In the genomic region with DNA sequence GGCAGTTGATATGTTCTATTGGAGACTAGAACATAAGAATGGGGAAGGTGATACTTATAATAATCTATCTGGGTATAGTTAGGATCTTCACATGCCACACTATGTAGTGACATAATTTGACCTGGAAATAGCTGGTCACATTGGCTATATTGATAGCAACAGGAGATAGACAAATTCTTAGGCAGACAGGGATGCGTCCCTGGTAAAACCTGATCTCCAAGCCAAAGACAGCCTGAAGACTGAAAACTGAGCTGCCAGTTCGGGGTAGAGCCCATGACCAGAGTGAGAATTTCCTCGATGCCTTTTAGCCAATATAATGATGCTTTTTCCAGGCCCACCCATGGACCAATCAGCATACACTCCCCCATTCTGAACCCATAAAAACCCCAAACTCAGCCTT, we compare ENCODE assay signal across 20 cellular contexts. TPM values are rescaled to one million over a fixed set of nuclear protein-coding genes. Genes with fewer than 3 reads are reported as not detected.
A peak's percentile ranks its signal among the peaks of the same experiment; 100 is the strongest.
DNase-seq lines count a peak whose midpoint lies in the region; ATAC-seq, FAIRE-seq and TF ChIP-seq lines count a peak whose summit lies in the region.
"Had no signal": no experiment of that assay in that cellular context is flagged by ENCODE, and none has a peak within 500 bp of the region (broad histone marks: within the 10 kb centered on the region; RNA-seq: fewer than 3 reads in every experiment).

No MANE protein-coding gene starts in this region.

- no peak for FAIRE-seq in K562 (lab: Jason Lieb, UNC)

- no peaks in the 10 kb centered on the region for H3K9me2 ChIP-seq in hepatocyte (replicated peaks; ENCODE audit: insufficient read depth)

- no peak for TF ChIP-seq EP300 in K562 (IDR thresholded peaks at IDR 0.05; ENCODE audit: low read length)

- TF ChIP-seq CTCF in HFFc6 (IDR thresholded peaks at IDR 0.05) (no peak), K562 (IDR thresholded peaks at IDR 0.05 in 2 of 3, conservative IDR thresholded peaks at IDR 0.05 in 1 of 3; ENCODE audit: insufficient read depth in 2 of 3, low read depth in 1 of 3, low read length in 3 of 3) (no peak), hepatocyte (IDR thresholded peaks at IDR 0.05; ENCODE audit: poor library complexity) (no peak), GM10266 (IDR thresholded peaks at IDR 0.05; ENCODE audit: control insufficient read depth, insufficient read depth, low read depth, missing control alignments) (no peak)

- 53% methylated on average over 3 of the region's 3 CpGs for WGBS in K562 (ENCODE audit: insufficient coverage, low coverage, missing lambda C conversion rate)
- 96% methylated on average over 3 of the region's 3 CpGs for WGBS in hepatocyte (ENCODE audit: low lambda C conversion rate, missing lambda C conversion rate)

- H3K36me3 ChIP-seq in K562 (ENCODE audit: control insufficient read depth, insufficient read depth, low read length), result no peaks in the 10 kb centered on the region
- H3K36me3 ChIP-seq in hepatocyte (replicated peaks; ENCODE audit: insufficient read depth, low read depth), result no peaks in the 10 kb centered on the region
- no peaks in the 10 kb centered on the region for H3K36me3 ChIP-seq in skeletal muscle tissue (ENCODE audit: control insufficient read depth in 3 of 3, insufficient read depth in 3 of 3, low read length in 3 of 3)
- H3K36me3 ChIP-seq: colonic mucosa, transverse colon had no signal

- no peak overlapping the region for H3K4me3 Mint-ChIP-seq in HFFc6
- H3K4me3 Mint-ChIP-seq: natural killer cell had no signal

- TF ChIP-seq POLR2A in K562 (conservative IDR thresholded peaks at IDR 0.05), result no peak

- H4K20me1 ChIP-seq in K562 (replicated peaks; ENCODE audit: control insufficient read depth, insufficient read depth, low read length) (no peaks in the 10 kb centered on the region), hepatocyte (ENCODE audit: insufficient read depth, poor library complexity, severe bottlenecking) (no peaks in the 10 kb centered on the region)

- H3K27ac ChIP-seq in K562 (ENCODE audit: extremely low read depth, low read depth, low read length) (no peak overlapping the region), hepatocyte (peak overlapping the region; percentile 33), skeletal muscle tissue (ENCODE audit: low read depth, low read length) (peak overlapping the region; percentile 55)
- H3K27ac ChIP-seq: KMS-11 had no signal

- no peaks in the 10 kb centered on the region for H3K36me3 Mint-ChIP-seq in HFFc6 (ENCODE audit: low read depth)
- H3K36me3 Mint-ChIP-seq: natural killer cell had no signal

- H2AFZ ChIP-seq in K562 (ENCODE audit: low read depth, low read length), result peak overlapping the region; percentile 5; the same call in 1 of the 2 replicates
- no peak overlapping the region for H2AFZ ChIP-seq in hepatocyte

- no peak overlapping the region for H3K9ac ChIP-seq in K562 (ENCODE audit: insufficient read depth in 1 of 2, low read depth in 2 of 2, low read length in 2 of 2)
- no peak overlapping the region for H3K9ac ChIP-seq in skeletal muscle tissue (ENCODE audit: low read depth in 1 of 3, low read length in 3 of 3)
- H3K9ac ChIP-seq: KMS-11 had no signal

- H3K79me2 ChIP-seq in K562 (ENCODE audit: control insufficient read depth, insufficient read depth, low read length) (no peaks in the 10 kb centered on the region), hepatocyte (no peaks in the 10 kb centered on the region)

- no peak for TF ChIP-seq RAD21 in K562 (CRISPR knock-in tag; conservative IDR thresholded peaks at IDR 0.05 in 1 of 2, IDR thresholded peaks at IDR 0.05 in 1 of 2)

- H3K9me3 Mint-ChIP-seq in HFFc6, result no peaks in the 10 kb centered on the region
- H3K9me3 Mint-ChIP-seq: natural killer cell had no signal

- H3K4me2 ChIP-seq in K562 (ENCODE audit: insufficient read depth, low read length) (no peak overlapping the region), hepatocyte (no peak overlapping the region)
- H3K4me2 ChIP-seq: KMS-11 had no signal

- H3K4me1 Mint-ChIP-seq in HFFc6 (ENCODE audit: low read depth), result peaks cover 80% of the 10 kb centered on the region
- H3K4me1 Mint-ChIP-seq: natural killer cell had no signal

- H3K9me3 ChIP-seq in K562 (replicated peaks; ENCODE audit: control insufficient read depth, insufficient read depth, low read depth, low read length) (no peaks in the 10 kb centered on the region), hepatocyte (ENCODE audit: low read depth) (no peaks in the 10 kb centered on the region), skeletal muscle tissue (ENCODE audit: control insufficient read depth in 3 of 3, low read length in 3 of 3) (no peaks in the 10 kb centered on the region)
- H3K9me3 ChIP-seq: colonic mucosa, transverse colon had no signal

- in situ Hi-C loops in K562 (cut with MboI), result no loop called here

- ATAC-seq in K562, result no peak
- ATAC-seq: natural killer cell had no signal

- BruUV-seq in K562 (replicated peaks; lab: Mats Ljungman, UMichigan), result no TSS peak

- DNase-seq in HFFc6 (no peak), K562 (ENCODE audit: extremely low read depth in 1 of 4, low spot score in 3 of 4) (no peak), hepatocyte (ENCODE audit: low spot score) (no peak), NCI-H2081 treated with DMSO at 0.1 percent for 48 hours (lab: John Stamatoyannopoulos, UW) (no peak), GM10266 (ENCODE audit: extremely low spot score) (no peak)
- DNase-seq in stimulated activated CD4-positive, alpha-beta T cell treated with anti-CD3 and anti-CD28 coated beads, Interleukin-15, amount 100 ng/mL, for 24 hours, result no peak
- DNase-seq: activated CD4-positive, alpha-beta T cell treated with anti-CD3 and anti-CD28 coated beads, Interleukin-2, amount 50 U/mL, for 48 hours; activated T-cell treated with anti-CD3 and anti-CD28 coated beads for 4 hours; AML-193; aorta; colonic mucosa; natural killer cell; NCI-H1105; NCI-H526; SIG-M5; stimulated activated CD4-positive, alpha-beta T cell treated with anti-CD3 and anti-CD28 coated beads, Interleukin-12 subunit alpha, Interleukin-12 subunit beta, amount 100 ng/mL, for 4 hours had no signal

- H3K4me3 ChIP-seq in K562 (no peak overlapping the region), hepatocyte (no peak overlapping the region), skeletal muscle tissue (ENCODE audit: low read length in 3 of 3) (no peak overlapping the region)
- H3K4me3 ChIP-seq: colonic mucosa, transverse colon had no signal

- H3K27me3 Mint-ChIP-seq in HFFc6 (ENCODE audit: insufficient read depth), result no peaks in the 10 kb centered on the region; the same call in 1 of the 2 replicates

- no peaks in the 10 kb centered on the region for H3K9me1 ChIP-seq in K562 (ENCODE audit: control insufficient read depth, insufficient read depth, low read length)

- H3K27me3 ChIP-seq in K562 (ENCODE audit: control insufficient read depth in 2 of 2, insufficient read depth in 2 of 2, low read length in 2 of 2) (no peaks in the 10 kb centered on the region), hepatocyte (no peaks in the 10 kb centered on the region), skeletal muscle tissue (ENCODE audit: control insufficient read depth in 3 of 3, insufficient read depth in 3 of 3, low read length in 3 of 3) (no peaks in the 10 kb centered on the region)
- H3K27me3 ChIP-seq: colonic mucosa, transverse colon had no signal

- H3K4me1 ChIP-seq in K562 (replicated peaks in 1 of 2; ENCODE audit: control insufficient read depth in 2 of 2, insufficient read depth in 2 of 2, low read length in 2 of 2) (peaks cover 0 to 13% of the 10 kb centered on the region in 2 experiments; a peak in 4 of 5 replicates), hepatocyte (ENCODE audit: insufficient read depth) (peaks cover 15% of the 10 kb centered on the region), skeletal muscle tissue (ENCODE audit: control insufficient read depth in 3 of 3, insufficient read depth in 3 of 3, low read length in 3 of 3) (peaks cover 6 to 20% (median 6%) of the 10 kb centered on the region in 3 donors)
- H3K4me1 ChIP-seq: colonic mucosa had no signal

- POLR2A ChIA-PET in K562 (lab: Yijun Ruan, JAX), result interaction anchor here (1.5 to 1.6 kb wide), 2 partner anchors 9 to 13 kb away, joined by 3 to 6 read pairs; partner anchors contain the start of gene CXCL2

- H3K27ac Mint-ChIP-seq in HFFc6, result peak overlapping the region; percentile 100
- H3K27ac Mint-ChIP-seq: natural killer cell had no signal

- CTCF ChIA-PET in K562 (lab: Yijun Ruan, JAX; ENCODE audit: low intra/inter-chr PET ratio), result no interaction called here

- intact Hi-C loops in K562 (cut with micrococcal nuclease), result no loop called here

RNA-seq across cellular contexts. Expression of gene CXCL2, which starts 12.6 kb away (rescaled TPM):
- total RNA-seq in HFFc6 (2021; fragmentation: NEBNext Ultra II Directional; extraction: Animal tissue kit (Norgen Biotek cat#: 25700)), result 1 to 10 TPM; 1.1 to 3.2 (median 1.9) TPM
- 18.7 and 19.8 TPM in 2 replicates for total RNA-seq in K562 (2011; cell fraction: chromatin; rRNA removed; ENCODE audit: low replicate concordance)
- 17.1 and 21.3 TPM in 2 replicates for total RNA-seq in K562 (2011; cell fraction: nucleolus; rRNA removed)
- 15.0 and 18.9 TPM in 2 replicates for total RNA-seq in K562 (2011; cell fraction: nucleoplasm; rRNA removed)
- total RNA-seq in K562 (2014; rRNA removed), result 8.1 and 10.8 TPM in 2 replicates
- total RNA-seq in K562 (2014; rRNA removed; fragmentation: Illumina TruSeq; extraction: Trizol), result 4.8 and 5.6 TPM in 2 replicates
- total RNA-seq in K562 (2015; rRNA removed; fragmentation: Illumina TruSeq; extraction: Trizol), result 3.1 and 4.1 TPM in 2 replicates
- 8.5 and 12.5 TPM in 2 replicates for total RNA-seq in K562 (2021)
- polyA plus RNA-seq in K562 (2011; rRNA removed), result 1.2 and 3.5 TPM in 2 replicates
- polyA plus RNA-seq in K562 (2011; cell fraction: cytosol; rRNA removed), result 1.0 and 2.1 TPM in 2 replicates
- 6.5 and 27.0 TPM in 2 replicates for polyA plus RNA-seq in K562 (2011; cell fraction: nucleus; rRNA removed)
- polyA plus RNA-seq in K562 (2012), result 6.9 and 14.0 TPM in 2 replicates
- polyA plus RNA-seq in K562 (2014; fragmentation: Illumina TruSeq; extraction: Trizol), result 3.5 and 4.7 TPM in 2 replicates
- 1 to 10 TPM; 2.3 to 2.5 TPM for polyA plus RNA-seq in K562 (2014; fragmentation: Nextera tagmentation; extraction: Ambion mirVana)
- polyA plus RNA-seq in K562 (2014; rRNA removed), result 9.4 and 10.9 TPM in 2 replicates
- 1.7 and 5.4 TPM in 2 replicates for polyA minus RNA-seq in K562 (2011; rRNA and poly(A)+ RNA removed)
- 5.2 and 5.6 TPM in 2 replicates for polyA minus RNA-seq in K562 (2011; cell fraction: cytosol; rRNA and poly(A)+ RNA removed)
- polyA minus RNA-seq in K562 (2011; cell fraction: nucleus; rRNA and poly(A)+ RNA removed), result 8.7 and 20.3 TPM in 2 replicates
- 105 and 137 TPM in 2 replicates for total RNA-seq in hepatocyte
- 284 and 334 TPM in 2 replicates for polyA plus RNA-seq in hepatocyte
- total RNA-seq in skeletal muscle tissue, result 3.1 TPM
- total RNA-seq: T-helper 1 cell treated with Interleukin-12 subunit alpha and Interleukin-12 subunit beta and Interleukin-4 antibody, amounts not matched to agents 30 ng/mL and 1 ng/mL, for 36 hours had no signal

RNA-seq across cellular contexts. Expression of gene MTHFD2L, which starts 46.3 kb away (rescaled TPM):
- total RNA-seq in HFFc6 (2021; fragmentation: NEBNext Ultra II Directional; extraction: Animal tissue kit (Norgen Biotek cat#: 25700)), result 1 to 10 TPM; 5.2 to 9.0 (median 8.1) TPM
- 20.6 and 60.4 TPM in 2 replicates for total RNA-seq in K562 (2011; cell fraction: chromatin; rRNA removed; ENCODE audit: low replicate concordance)
- 15.3 and 17.2 TPM in 2 replicates for total RNA-seq in K562 (2011; cell fraction: nucleolus; rRNA removed)
- total RNA-seq in K562 (2011; cell fraction: nucleoplasm; rRNA removed), result 39.8 and 80.6 TPM in 2 replicates
- 26.7 and 38.1 TPM in 2 replicates for total RNA-seq in K562 (2014; rRNA removed)
- 32.5 and 35.7 TPM in 2 replicates for total RNA-seq in K562 (2014; rRNA removed; fragmentation: Illumina TruSeq; extraction: Trizol)
- 24.0 and 26.6 TPM in 2 replicates for total RNA-seq in K562 (2015; rRNA removed; fragmentation: Illumina TruSeq; extraction: Trizol)
- total RNA-seq in K562 (2021), result 24.6 and 27.7 TPM in 2 replicates
- 26.3 and 39.0 TPM in 2 replicates for polyA plus RNA-seq in K562 (2011; rRNA removed)
- 6.3 and 12.8 TPM in 2 replicates for polyA plus RNA-seq in K562 (2011; cell fraction: cytosol; rRNA removed)
- 24.4 and 28.3 TPM in 2 replicates for polyA plus RNA-seq in K562 (2011; cell fraction: nucleus; rRNA removed)
- 19.8 and 20.1 TPM in 2 replicates for polyA plus RNA-seq in K562 (2012)
- 19.1 and 19.7 TPM in 2 replicates for polyA plus RNA-seq in K562 (2014; fragmentation: Illumina TruSeq; extraction: Trizol)
- polyA plus RNA-seq in K562 (2014; fragmentation: Nextera tagmentation; extraction: Ambion mirVana), result 10 to 100 TPM; 10.0 to 13.7 TPM
- 26.0 and 29.8 TPM in 2 replicates for polyA plus RNA-seq in K562 (2014; rRNA removed)
- 26.0 and 28.5 TPM in 2 replicates for polyA minus RNA-seq in K562 (2011; rRNA and poly(A)+ RNA removed)
- polyA minus RNA-seq in K562 (2011; cell fraction: cytosol; rRNA and poly(A)+ RNA removed), result 8.8 and 9.2 TPM in 2 replicates
- 47.9 and 57.3 TPM in 2 replicates for polyA minus RNA-seq in K562 (2011; cell fraction: nucleus; rRNA and poly(A)+ RNA removed)
- total RNA-seq in hepatocyte, result 29.4 and 32.0 TPM in 2 replicates
- polyA plus RNA-seq in hepatocyte, result 20.0 and 26.3 TPM in 2 replicates
- total RNA-seq in skeletal muscle tissue, result 20.9 TPM
